In the genomic region with DNA sequence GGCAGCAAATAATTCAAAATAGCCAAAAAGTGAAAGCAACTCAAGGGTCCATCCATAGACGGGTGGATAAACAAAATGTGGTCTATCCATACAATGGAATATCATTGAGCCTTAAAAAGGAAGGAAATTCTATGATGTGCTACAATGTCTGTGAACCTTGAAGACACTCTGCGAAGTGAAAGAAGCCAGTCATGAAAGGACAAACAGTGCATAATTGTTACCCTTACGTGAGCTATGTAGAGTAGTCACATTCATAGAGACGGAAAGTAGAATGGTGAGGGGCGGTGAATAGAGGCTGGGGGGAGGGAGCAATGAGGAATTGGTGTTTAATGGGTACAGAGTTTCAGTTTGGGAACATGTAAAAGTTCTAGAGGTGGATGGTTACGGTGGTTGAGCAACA, we compare ENCODE assay signal across 19 cellular contexts.
"Had no signal": no experiment of that assay in that cellular context is flagged by ENCODE, and none has a peak within 500 bp of the region (broad histone marks: within the 10 kb centered on the region; RNA-seq: fewer than 3 reads in every experiment).

No MANE protein-coding gene starts in this region.

- H3K27ac Mint-ChIP-seq: activated naive CD8-positive, alpha-beta T cell treated with anti-CD3 and anti-CD28 coated beads for 36 hours; activated T-cell treated with anti-CD3 and anti-CD28 coated beads, Interleukin-2, amount 50 U/mL, for 24 hours; stimulated activated effector memory CD8-positive, alpha-beta T cell treated with anti-CD3 and anti-CD28 coated beads, Interleukin-12 subunit alpha, Interleukin-12 subunit beta, amount 100 ng/mL, for 72 hours had no signal

- H3K27ac ChIP-seq: brain microvascular endothelial cell, gastrocnemius medialis, uterus, VCaP had no signal

- H3K9me3 ChIP-seq: gastrocnemius medialis, heart left ventricle, thyroid gland, uterus had no signal

- DNase-seq: activated CD4-positive, alpha-beta T cell treated with anti-CD3 and anti-CD28 coated beads, Interleukin-2, amount 50 U/mL, for 48 hours; activated gamma-delta T cell; activated naive CD8-positive, alpha-beta T cell treated with anti-CD3 and anti-CD28 coated beads for 36 hours; activated T-cell treated with anti-CD3 and anti-CD28 coated beads, Interleukin-2, amount 50 U/mL, for 24 hours; brain microvascular endothelial cell; cerebellar nuclear complex; effector CD8-positive, alpha-beta T cell; gastrocnemius medialis; heart left ventricle; left colon; midbrain; stimulated activated CD4-positive, alpha-beta T cell treated with anti-CD3 and anti-CD28 coated beads, Interleukin-12 subunit alpha, Interleukin-12 subunit beta, amount 100 ng/mL, for 4 hours; stimulated activated CD4-positive, alpha-beta T cell treated with anti-CD3 and anti-CD28 coated beads, Interleukin-2, amount 100 ng/mL, for 24 hours; T-helper 1 cell; thyroid gland; uterus had no signal

- ATAC-seq: gastrocnemius medialis; heart left ventricle; left colon; stimulated activated effector memory CD8-positive, alpha-beta T cell treated with anti-CD3 and anti-CD28 coated beads, Interleukin-12 subunit alpha, Interleukin-12 subunit beta, amount 100 ng/mL, for 72 hours had no signal

- H3K9me3 Mint-ChIP-seq: activated naive CD8-positive, alpha-beta T cell treated with anti-CD3 and anti-CD28 coated beads for 36 hours; activated T-cell treated with anti-CD3 and anti-CD28 coated beads, Interleukin-2, amount 50 U/mL, for 24 hours; stimulated activated effector memory CD8-positive, alpha-beta T cell treated with anti-CD3 and anti-CD28 coated beads, Interleukin-12 subunit alpha, Interleukin-12 subunit beta, amount 100 ng/mL, for 72 hours had no signal

- H3K36me3 ChIP-seq: brain microvascular endothelial cell, gastrocnemius medialis, heart left ventricle, thyroid gland, uterus had no signal

- H3K36me3 Mint-ChIP-seq: activated naive CD8-positive, alpha-beta T cell treated with anti-CD3 and anti-CD28 coated beads for 36 hours; stimulated activated effector memory CD8-positive, alpha-beta T cell treated with anti-CD3 and anti-CD28 coated beads, Interleukin-12 subunit alpha, Interleukin-12 subunit beta, amount 100 ng/mL, for 72 hours had no signal

- H3K27me3 ChIP-seq: brain microvascular endothelial cell, gastrocnemius medialis, heart left ventricle, thyroid gland, uterus had no signal

- H3K4me3 ChIP-seq: gastrocnemius medialis, heart left ventricle, lung, thyroid gland, uterus had no signal

- H3K4me3 Mint-ChIP-seq: activated naive CD8-positive, alpha-beta T cell treated with anti-CD3 and anti-CD28 coated beads for 36 hours; activated T-cell treated with anti-CD3 and anti-CD28 coated beads, Interleukin-2, amount 50 U/mL, for 24 hours; stimulated activated effector memory CD8-positive, alpha-beta T cell treated with anti-CD3 and anti-CD28 coated beads, Interleukin-12 subunit alpha, Interleukin-12 subunit beta, amount 100 ng/mL, for 72 hours had no signal

- H3K27me3 Mint-ChIP-seq: activated naive CD8-positive, alpha-beta T cell treated with anti-CD3 and anti-CD28 coated beads for 36 hours; activated T-cell treated with anti-CD3 and anti-CD28 coated beads, Interleukin-2, amount 50 U/mL, for 24 hours had no signal
